1 cellular context compared by ENCODE assay signal in genomic region chr15:98953000-98953776, GRCh38.
TF ChIP-seq lines count a peak whose summit lies in the region.

No MANE protein-coding gene starts in this region.

TF ChIP-seq in SK-N-SH, 30 proteins besides CTCF, POLR2A, EP300 and RAD21:
- TF ChIP-seq, protein P1, sequence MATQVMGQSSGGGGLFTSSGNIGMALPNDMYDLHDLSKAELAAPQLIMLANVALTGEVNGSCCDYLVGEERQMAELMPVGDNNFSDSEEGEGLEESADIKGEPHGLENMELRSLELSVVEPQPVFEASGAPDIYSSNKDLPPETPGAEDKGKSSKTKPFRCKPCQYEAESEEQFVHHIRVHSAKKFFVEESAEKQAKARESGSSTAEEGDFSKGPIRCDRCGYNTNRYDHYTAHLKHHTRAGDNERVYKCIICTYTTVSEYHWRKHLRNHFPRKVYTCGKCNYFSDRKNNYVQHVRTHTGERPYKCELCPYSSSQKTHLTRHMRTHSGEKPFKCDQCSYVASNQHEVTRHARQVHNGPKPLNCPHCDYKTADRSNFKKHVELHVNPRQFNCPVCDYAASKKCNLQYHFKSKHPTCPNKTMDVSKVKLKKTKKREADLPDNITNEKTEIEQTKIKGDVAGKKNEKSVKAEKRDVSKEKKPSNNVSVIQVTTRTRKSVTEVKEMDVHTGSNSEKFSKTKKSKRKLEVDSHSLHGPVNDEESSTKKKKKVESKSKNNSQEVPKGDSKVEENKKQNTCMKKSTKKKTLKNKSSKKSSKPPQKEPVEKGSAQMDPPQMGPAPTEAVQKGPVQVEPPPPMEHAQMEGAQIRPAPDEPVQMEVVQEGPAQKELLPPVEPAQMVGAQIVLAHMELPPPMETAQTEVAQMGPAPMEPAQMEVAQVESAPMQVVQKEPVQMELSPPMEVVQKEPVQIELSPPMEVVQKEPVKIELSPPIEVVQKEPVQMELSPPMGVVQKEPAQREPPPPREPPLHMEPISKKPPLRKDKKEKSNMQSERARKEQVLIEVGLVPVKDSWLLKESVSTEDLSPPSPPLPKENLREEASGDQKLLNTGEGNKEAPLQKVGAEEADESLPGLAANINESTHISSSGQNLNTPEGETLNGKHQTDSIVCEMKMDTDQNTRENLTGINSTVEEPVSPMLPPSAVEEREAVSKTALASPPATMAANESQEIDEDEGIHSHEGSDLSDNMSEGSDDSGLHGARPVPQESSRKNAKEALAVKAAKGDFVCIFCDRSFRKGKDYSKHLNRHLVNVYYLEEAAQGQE (IDR thresholded peaks at IDR 0.05; ENCODE audit: low read depth, low read length): no peak
- TF ChIP-seq NRF1 (IDR thresholded peaks at IDR 0.05; ENCODE audit: low read depth, low read length): no peak
- no peak for TF ChIP-seq JUND (IDR thresholded peaks at IDR 0.05)
- TF ChIP-seq, protein P2, sequence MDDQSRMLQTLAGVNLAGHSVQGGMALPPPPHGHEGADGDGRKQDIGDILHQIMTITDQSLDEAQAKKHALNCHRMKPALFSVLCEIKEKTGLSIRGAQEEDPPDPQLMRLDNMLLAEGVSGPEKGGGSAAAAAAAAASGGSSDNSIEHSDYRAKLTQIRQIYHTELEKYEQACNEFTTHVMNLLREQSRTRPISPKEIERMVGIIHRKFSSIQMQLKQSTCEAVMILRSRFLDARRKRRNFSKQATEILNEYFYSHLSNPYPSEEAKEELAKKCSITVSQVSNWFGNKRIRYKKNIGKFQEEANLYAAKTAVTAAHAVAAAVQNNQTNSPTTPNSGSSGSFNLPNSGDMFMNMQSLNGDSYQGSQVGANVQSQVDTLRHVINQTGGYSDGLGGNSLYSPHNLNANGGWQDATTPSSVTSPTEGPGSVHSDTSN (IDR thresholded peaks at IDR 0.05): no peak
- TF ChIP-seq FOSL2 (IDR thresholded peaks at IDR 0.05; ENCODE audit: borderline replicate concordance, low read depth): no peak
TF ChIP-seq in SK-N-SH: peak in this region for 0.
